31 cellular contexts compared by ENCODE assay signal in genomic region chr17:38768417-38768816, GRCh38.
DNase-seq lines count a peak whose midpoint lies in the region; ATAC-seq and TF ChIP-seq lines count a peak whose summit lies in the region.
"Had no signal": no experiment of that assay in that cellular context is flagged by ENCODE, and none has a peak within 500 bp of the region (broad histone marks: within the 10 kb centered on the region; RNA-seq: fewer than 3 reads in every experiment).

No MANE protein-coding gene starts in this region.

- H3K27ac ChIP-seq in C4-2B: peak overlapping the region; percentile 57
- H3K27ac ChIP-seq: BLaER1 treated with 17β-estradiol and CSF1 and Interleukin-3, amounts not matched to agents 10 nM and 100 nM; brain microvascular endothelial cell; gastrocnemius medialis; tibial nerve had no signal

- ATAC-seq in effector memory CD8-positive, alpha-beta T cell (replicated peaks): no peak
- no peak for ATAC-seq in GM21360 (IDR thresholded peaks at IDR 0.05; ENCODE audit: unreplicated experiment)
- ATAC-seq: gastrocnemius medialis; HepG2; natural killer cell treated with Interleukin-12 subunit alpha and Interleukin-12 subunit beta and Interleukin-15 and Interleukin-18, amount 100 ng/mL, for 72 hours had no signal

- H3K4me3 Mint-ChIP-seq in effector memory CD8-positive, alpha-beta T cell: no peak overlapping the region
- H3K4me3 Mint-ChIP-seq in nephron progenitor cell: no peak overlapping the region
- H3K4me3 Mint-ChIP-seq: activated T-helper 1 cell treated with anti-CD3 and anti-CD28 coated beads, Interleukin-12 subunit alpha, Interleukin-12 subunit beta, Interleukin-2, Interleukin-4 antibody, amounts not matched to agents 30 ng/mL and 10 ng/mL and 1 ng/mL, durations not matched to agents 14 hours and 24 hours and 36 hours; H9; natural killer cell treated with Interleukin-12 subunit alpha and Interleukin-12 subunit beta and Interleukin-15 and Interleukin-18, amount 100 ng/mL, for 72 hours; T-helper 1 cell treated with Interleukin-12 subunit alpha and Interleukin-12 subunit beta and Interleukin-4 antibody, amounts not matched to agents 30 μg/mL and 1 μg/mL, for 36 hours had no signal

- peak; percentile 47 for DNase-seq in DMS79 (lab: John Stamatoyannopoulos, UW)
- no peak for DNase-seq in effector memory CD8-positive, alpha-beta T cell
- no peak for DNase-seq in nephron progenitor cell
- no peak for DNase-seq in inferior parietal cortex (ENCODE audit: extremely low spot score)
- DNase-seq in D341Med (ENCODE audit: low spot score): no peak
- DNase-seq: activated CD4-positive, alpha-beta T cell treated with anti-CD3 and anti-CD28 coated beads, Interleukin-2, amount 50 U/mL, for 4 hours; activated naive CD4-positive, alpha-beta T cell treated with Interleukin-2 at 50 U/mL for 16 hours; amniotic stem cell; brain microvascular endothelial cell; COR-L47; DMS53; gastrocnemius medialis; GDM1; H9; Karpas-422; mammary epithelial cell; mucosa of descending colon; NCI-H1417 treated with DMSO at 0.1 percent for 48 hours; NCI-H2081 treated with DMSO at 0.1 percent for 48 hours; NCI-H774; RPMI8226; SK-N-SH; small intestine had no signal

- peaks cover 0 to 2% of the 10 kb centered on the region in 2 donors for H3K4me1 Mint-ChIP-seq in effector memory CD8-positive, alpha-beta T cell (ENCODE audit: low read depth in 2 of 2)
- H3K4me1 Mint-ChIP-seq in nephron progenitor cell: peaks cover 20% of the 10 kb centered on the region
- H3K4me1 Mint-ChIP-seq: H9 had no signal

- H3K36me3 Mint-ChIP-seq in effector memory CD8-positive, alpha-beta T cell (ENCODE audit: insufficient read depth): peaks cover 65% of the 10 kb centered on the region
- peaks cover 80% of the 10 kb centered on the region for H3K36me3 Mint-ChIP-seq in nephron progenitor cell (ENCODE audit: low read depth)

- no peak for TF ChIP-seq CTCF in C4-2B (conservative IDR thresholded peaks at IDR 0.05)
- no peak for TF ChIP-seq CTCF in nephron progenitor cell (IDR thresholded peaks at IDR 0.05)

- peak overlapping the region; percentile 11 to 13 for H3K27ac Mint-ChIP-seq in effector memory CD8-positive, alpha-beta T cell
- peak overlapping the region; percentile 68 for H3K27ac Mint-ChIP-seq in nephron progenitor cell
- H3K27ac Mint-ChIP-seq: activated T-helper 1 cell treated with anti-CD3 and anti-CD28 coated beads, Interleukin-12 subunit alpha, Interleukin-12 subunit beta, Interleukin-2, Interleukin-4 antibody, amounts not matched to agents 30 ng/mL and 10 ng/mL and 1 ng/mL, durations not matched to agents 14 hours and 24 hours and 36 hours; H9; T-helper 1 cell treated with Interleukin-12 subunit alpha and Interleukin-12 subunit beta and Interleukin-4 antibody, amounts not matched to agents 30 μg/mL and 1 μg/mL, for 36 hours had no signal

- H3K27me3 Mint-ChIP-seq in effector memory CD8-positive, alpha-beta T cell: no peaks in the 10 kb centered on the region
- H3K27me3 Mint-ChIP-seq in nephron progenitor cell (ENCODE audit: low read depth, poor library complexity): no peaks in the 10 kb centered on the region
- H3K27me3 Mint-ChIP-seq: natural killer cell treated with Interleukin-12 subunit alpha and Interleukin-12 subunit beta and Interleukin-15 and Interleukin-18, amount 100 ng/mL, for 72 hours had no signal

- no peaks in the 10 kb centered on the region for H3K9me3 Mint-ChIP-seq in effector memory CD8-positive, alpha-beta T cell
- no peaks in the 10 kb centered on the region for H3K9me3 Mint-ChIP-seq in nephron progenitor cell
- H3K9me3 Mint-ChIP-seq: activated T-helper 1 cell treated with anti-CD3 and anti-CD28 coated beads, Interleukin-12 subunit alpha, Interleukin-12 subunit beta, Interleukin-2, Interleukin-4 antibody, amounts not matched to agents 30 ng/mL and 10 ng/mL and 1 ng/mL, durations not matched to agents 14 hours and 24 hours and 36 hours; H9; natural killer cell treated with Interleukin-12 subunit alpha and Interleukin-12 subunit beta and Interleukin-15 and Interleukin-18, amount 100 ng/mL, for 72 hours; T-helper 1 cell treated with Interleukin-12 subunit alpha and Interleukin-12 subunit beta and Interleukin-4 antibody, amounts not matched to agents 30 μg/mL and 1 μg/mL, for 36 hours had no signal
